ENCODE assay signal across 29 cellular contexts in genomic region chr11:8360086-8360828, GRCh38.
DNase-seq lines count a peak whose midpoint lies in the region; ATAC-seq, FAIRE-seq and TF ChIP-seq lines count a peak whose summit lies in the region.
"Had no signal": no experiment of that assay in that cellular context is flagged by ENCODE, and none has a peak within 500 bp of the region (broad histone marks: within the 10 kb centered on the region; RNA-seq: fewer than 3 reads in every experiment).

No MANE protein-coding gene starts in this region.

- peak; percentile 87 to 94 for DNase-seq in SJCRH30
- DNase-seq in pancreas, result peak; percentile 54 to 74 (median 64)
- DNase-seq in NCI-H526 treated with DMSO at 0.1 percent for 48 hours (lab: John Stamatoyannopoulos, UW), result no peak
- DNase-seq in sciatic nerve (ENCODE audit: low spot score), result no peak
- DNase-seq: activated CD4-positive, CD25-positive, alpha-beta regulatory T cell treated with anti-CD3 and anti-CD28 coated beads, Interleukin-2, amount 50 U/mL, for 72 hours; activated CD8-positive, alpha-beta T cell treated with anti-CD3 and anti-CD28 coated beads, Interleukin-2, amount 10 ng/mL, durations not matched to agents 7 days and 5 days; activated naive CD4-positive, alpha-beta T cell treated with anti-CD3 and anti-CD28 coated beads, Interleukin-2, amount 50 U/mL, for 16 hours; activated T-cell treated with anti-CD3 and anti-CD28 coated beads, Interleukin-2, amount 50 U/mL, for 1 hour; anterior cingulate cortex; Calu3; caudate nucleus; dermis blood vessel endothelial cell; EL; IMR-90; MM.1S; NCI-H1436; NCI-H2107; stimulated activated CD4-positive, alpha-beta T cell treated with anti-CD3 and anti-CD28 coated beads, Interleukin-2, amount 100 ng/mL, for 48 hours; stimulated activated naive CD4-positive, alpha-beta T cell; testis had no signal

- no peak for TF ChIP-seq CTCF in pancreas (IDR thresholded peaks at IDR 0.05)

- H3K27ac ChIP-seq in SJCRH30, result peak overlapping the region; percentile 77
- no peak overlapping the region for H3K27ac ChIP-seq in pancreas
- H3K27ac ChIP-seq: BLaER1 treated with 17β-estradiol and CSF1 and Interleukin-3, amounts not matched to agents 10 nM and 100 nM; HL-60; parathyroid adenoma; testis; vagina had no signal

- no peaks in the 10 kb centered on the region for H3K36me3 ChIP-seq in SJCRH30
- H3K36me3 ChIP-seq in iPS-15b (ENCODE audit: control insufficient read depth, insufficient read depth, low read length), result no peaks in the 10 kb centered on the region
- H3K36me3 ChIP-seq in pancreas, result no peaks in the 10 kb centered on the region
- H3K36me3 ChIP-seq: BLaER1 treated with 17β-estradiol and CSF1 and Interleukin-3, amounts not matched to agents 10 nM and 100 nM; vagina had no signal

- H3K27me3 ChIP-seq in SJCRH30 (no peaks in the 10 kb centered on the region), iPS-15b (ENCODE audit: control insufficient read depth, insufficient read depth, low read length) (no peaks in the 10 kb centered on the region), pancreas (no peaks in the 10 kb centered on the region)
- H3K27me3 ChIP-seq: BLaER1 treated with 17β-estradiol and CSF1 and Interleukin-3, amounts not matched to agents 10 nM and 100 nM; testis; vagina had no signal

- intact Hi-C loops in pancreas (cut with DNase I), result no loop called here
- intact Hi-C loops in sciatic nerve (cut with DNase I), result no loop called here

- H3K4me1 ChIP-seq in SJCRH30 (peaks cover 46% of the 10 kb centered on the region), iPS-15b (ENCODE audit: control insufficient read depth, insufficient read depth, low read length) (no peaks in the 10 kb centered on the region), pancreas (peaks cover 0 to 5% (median 0%) of the 10 kb centered on the region in 3 donors)
- H3K4me1 ChIP-seq: parathyroid adenoma, testis had no signal

- no peak for FAIRE-seq in pancreas (lab: Jason Lieb, UNC)

- TF ChIP-seq EP300 in Ishikawa (IDR thresholded peaks at IDR 0.05; ENCODE audit: borderline replicate concordance), result no peak

- no peaks in the 10 kb centered on the region for H3K9me3 ChIP-seq in SJCRH30 (replicated peaks)
- H3K9me3 ChIP-seq in iPS-15b (ENCODE audit: control insufficient read depth, insufficient read depth, low read length), result no peaks in the 10 kb centered on the region
- H3K9me3 ChIP-seq in pancreas, result no peaks in the 10 kb centered on the region
- H3K9me3 ChIP-seq: BLaER1 treated with 17β-estradiol and CSF1 and Interleukin-3, amounts not matched to agents 10 nM and 100 nM; testis; vagina had no signal

- TF ChIP-seq RAD21 in Ishikawa (IDR thresholded peaks at IDR 0.05; ENCODE audit: low read depth), result peak; percentile 27; the same call in 1 of the 2 replicates

- 42% methylated on average over 9 of the region's 9 CpGs for WGBS in pancreas, 2 donors

- ATAC-seq in pancreas, result peak; percentile 87 to 97 (median 96)
- ATAC-seq in HG03442 (IDR thresholded peaks at IDR 0.05; ENCODE audit: unreplicated experiment), result no peak
- ATAC-seq in sciatic nerve, result no peak
- ATAC-seq in GM19463 (IDR thresholded peaks at IDR 0.05; ENCODE audit: unreplicated experiment), result no peak
- ATAC-seq: activated CD8-positive, alpha-beta T cell treated with anti-CD3 and anti-CD28 coated beads, Interleukin-2, amount 10 ng/mL, durations not matched to agents 7 days and 5 days had no signal

- H3K4me3 ChIP-seq in SJCRH30, result no peak overlapping the region
- H3K4me3 ChIP-seq in iPS-15b (ENCODE audit: low read depth, low read length), result no peak overlapping the region
- no peak overlapping the region for H3K4me3 ChIP-seq in pancreas
- H3K4me3 ChIP-seq: BLaER1 treated with 17β-estradiol and CSF1 and Interleukin-3, amounts not matched to agents 10 nM and 100 nM; lung; testis; vagina had no signal

- peak overlapping the region; percentile 12 for H3K9ac ChIP-seq in iPS-15b (ENCODE audit: low read depth, low read length)
- H3K9ac ChIP-seq: BLaER1 treated with 17β-estradiol and CSF1 and Interleukin-3, amounts not matched to agents 10 nM and 100 nM; parathyroid adenoma had no signal

TF ChIP-seq in Ishikawa, 13 proteins besides CTCF, POLR2A, EP300 and RAD21:
- TF ChIP-seq NFIC (IDR thresholded peaks at IDR 0.05) (0 out of 2 replicates have a peak, but pooled peaks have one; percentile 9), TCF12 (IDR thresholded peaks at IDR 0.05; ENCODE audit: low read depth) (no peak), TEAD4 (IDR thresholded peaks at IDR 0.05) (no peak)

Comparison
In these comparisons a context has a peak if more than half of its experiments do, and no peak if none do; other contexts are left out.
1. DNase-seq: peak in SJCRH30 (2 of 2) and pancreas (6 of 6); none in NCI-H526 treated with DMSO at 0.1 percent for 48 hours (single experiment) and sciatic nerve (single experiment).
2. ATAC-seq: peak in pancreas (4 of 4); none in HG03442 (single experiment), sciatic nerve (single experiment) and GM19463 (single experiment).